ENCODE assay signal across 19 cellular contexts in genomic region chr6:47057830-47058540, GRCh38. TPM values are rescaled to one million over a fixed set of nuclear protein-coding genes. Genes with fewer than 3 reads are reported as not detected.
DNase-seq lines count a peak whose midpoint lies in the region; ATAC-seq and TF ChIP-seq lines count a peak whose summit lies in the region.
"Had no signal": no experiment of that assay in that cellular context is flagged by ENCODE, and none has a peak within 500 bp of the region (broad histone marks: within the 10 kb centered on the region; RNA-seq: fewer than 3 reads in every experiment).

No MANE protein-coding gene starts in this region.

- no peaks in the 10 kb centered on the region for H3K9me3 ChIP-seq in PC-9 (ENCODE audit: insufficient read depth, low read depth)
- H3K9me3 ChIP-seq: ascending aorta, lower lobe of right lung, ovary had no signal

- ATAC-seq in omental fat pad (ENCODE audit: low FRiP score): peak; percentile 80
- no peak for ATAC-seq in activated CD8-positive, alpha-beta T cell treated with anti-CD3 and anti-CD28 coated beads for 36 hours
- no peak for ATAC-seq in activated naive CD8-positive, alpha-beta T cell treated with anti-CD3 and anti-CD28 coated beads, Interleukin-2, amount 50 U/mL, for 24 hours
- ATAC-seq: GM12878, lower lobe of right lung had no signal

- DNase-seq in EL (peak; percentile 49), PC-9 (peak in 1 of 2 experiments; percentile 87), epithelial cell of prostate (ENCODE audit: low read depth, low spot score) (peak; percentile 77), omental fat pad (ENCODE audit: low spot score) (no peak), RKO (ENCODE audit: low spot score) (no peak), cardiac septum (ENCODE audit: low spot score) (no peak)
- DNase-seq in activated CD8-positive, alpha-beta T cell treated with anti-CD3 and anti-CD28 coated beads for 36 hours: no peak
- no peak for DNase-seq in activated naive CD8-positive, alpha-beta T cell treated with anti-CD3 and anti-CD28 coated beads, Interleukin-2, amount 50 U/mL, for 24 hours
- DNase-seq: activated naive CD4-positive, alpha-beta T cell treated with anti-CD3 and anti-CD28 coated beads for 36 hours; dermis blood vessel endothelial cell; GDM1; lower lobe of right lung; NCI-H1105; ovary; stimulated activated CD4-positive, alpha-beta T cell treated with anti-CD3 and anti-CD28 coated beads, Interleukin-2, amount 100 ng/mL, for 24 hours; stomach had no signal

- no peak overlapping the region for H3K27ac Mint-ChIP-seq in activated CD8-positive, alpha-beta T cell treated with anti-CD3 and anti-CD28 coated beads for 36 hours
- H3K27ac Mint-ChIP-seq in activated naive CD8-positive, alpha-beta T cell treated with anti-CD3 and anti-CD28 coated beads, Interleukin-2, amount 50 U/mL, for 24 hours: no peak overlapping the region
- H3K27ac Mint-ChIP-seq: activated naive CD4-positive, alpha-beta T cell treated with anti-CD3 and anti-CD28 coated beads for 36 hours had no signal

- peaks cover 3% of the 10 kb centered on the region for H3K27me3 Mint-ChIP-seq in activated CD8-positive, alpha-beta T cell treated with anti-CD3 and anti-CD28 coated beads for 36 hours
- peaks cover 1% of the 10 kb centered on the region for H3K27me3 Mint-ChIP-seq in activated naive CD8-positive, alpha-beta T cell treated with anti-CD3 and anti-CD28 coated beads, Interleukin-2, amount 50 U/mL, for 24 hours

- H3K79me2 ChIP-seq in PC-9 (ENCODE audit: low read depth): 0 out of 2 replicates have a peak, but pooled peaks cover 5% of the 10 kb centered on the region

- peak overlapping the region; percentile 9 for H3K4me3 ChIP-seq in PC-9
- H3K4me3 ChIP-seq: ascending aorta, GM12878, lower lobe of right lung, ovary, stomach had no signal

- BruUV-seq in PC-9 (replicated peaks; lab: Mats Ljungman, UMichigan): no TSS peak

- CTCF ChIA-PET in PC-9 (lab: Charles Lee): interaction anchor here (0.7 kb wide), 1 partner anchor 210 kb away, joined by 3 read pairs; no protein-coding TSS in a partner anchor
- CTCF ChIA-PET in activated CD8-positive, alpha-beta T cell treated with anti-CD3 and anti-CD28 coated beads for 36 hours (lab: Charles Lee): interaction anchor here (1.0 kb wide), 1 partner anchor 11 kb away, joined by 3 read pairs; no protein-coding TSS in a partner anchor

- POLR2A ChIA-PET in PC-9 (lab: Charles Lee; ENCODE audit: unreplicated experiment): interaction anchor here (0.5 kb wide), 2 partner anchors 36 to 752 kb away, joined by 3 to 5 read pairs; no protein-coding TSS in a partner anchor
- POLR2A ChIA-PET in activated CD8-positive, alpha-beta T cell treated with anti-CD3 and anti-CD28 coated beads for 36 hours (lab: Charles Lee): no interaction called here

- TF ChIP-seq CTCF in PC-9 (conservative IDR thresholded peaks at IDR 0.05): no peak
- TF ChIP-seq CTCF in omental fat pad (IDR thresholded peaks at IDR 0.05): no peak
- no peak for TF ChIP-seq CTCF in activated CD8-positive, alpha-beta T cell treated with anti-CD3 and anti-CD28 coated beads for 36 hours (IDR thresholded peaks at IDR 0.05)

- H3K9me2 ChIP-seq in PC-9 (ENCODE audit: insufficient read depth): no peaks in the 10 kb centered on the region

- no peaks in the 10 kb centered on the region for H3K27me3 ChIP-seq in PC-9 (ENCODE audit: insufficient read depth, low read depth)
- H3K27me3 ChIP-seq: ascending aorta, ovary, stomach had no signal

- no peaks in the 10 kb centered on the region for H3K9me3 Mint-ChIP-seq in activated CD8-positive, alpha-beta T cell treated with anti-CD3 and anti-CD28 coated beads for 36 hours
- H3K9me3 Mint-ChIP-seq in activated naive CD8-positive, alpha-beta T cell treated with anti-CD3 and anti-CD28 coated beads, Interleukin-2, amount 50 U/mL, for 24 hours: no peaks in the 10 kb centered on the region

- peaks cover 31% of the 10 kb centered on the region for H3F3A ChIP-seq in PC-9 (ENCODE audit: insufficient read depth, low read depth)

- peak overlapping the region; percentile 61 for H3K4me2 ChIP-seq in PC-9
- H3K4me2 ChIP-seq: KMS-11 had no signal

- H3K27ac ChIP-seq in PC-9 (peak overlapping the region; percentile 88), epithelial cell of prostate (peak overlapping the region; percentile 83)
- H3K27ac ChIP-seq: ascending aorta, KMS-11, lower lobe of right lung, ovary, stomach had no signal

- H3K4me1 Mint-ChIP-seq in activated CD8-positive, alpha-beta T cell treated with anti-CD3 and anti-CD28 coated beads for 36 hours (ENCODE audit: low read depth): no peaks in the 10 kb centered on the region
- H3K4me1 Mint-ChIP-seq in activated naive CD8-positive, alpha-beta T cell treated with anti-CD3 and anti-CD28 coated beads, Interleukin-2, amount 50 U/mL, for 24 hours: no peaks in the 10 kb centered on the region

- no peak overlapping the region for H3K4me3 Mint-ChIP-seq in activated CD8-positive, alpha-beta T cell treated with anti-CD3 and anti-CD28 coated beads for 36 hours
- no peak overlapping the region for H3K4me3 Mint-ChIP-seq in activated naive CD8-positive, alpha-beta T cell treated with anti-CD3 and anti-CD28 coated beads, Interleukin-2, amount 50 U/mL, for 24 hours
- H3K4me3 Mint-ChIP-seq: activated naive CD4-positive, alpha-beta T cell treated with anti-CD3 and anti-CD28 coated beads for 36 hours had no signal

- H2AFZ ChIP-seq in PC-9: peak overlapping the region; percentile 56; the same call in 1 of the 2 replicates

- H3K36me3 Mint-ChIP-seq in activated CD8-positive, alpha-beta T cell treated with anti-CD3 and anti-CD28 coated beads for 36 hours (ENCODE audit: low read depth): no peaks in the 10 kb centered on the region
- H3K36me3 Mint-ChIP-seq in activated naive CD8-positive, alpha-beta T cell treated with anti-CD3 and anti-CD28 coated beads, Interleukin-2, amount 50 U/mL, for 24 hours (ENCODE audit: low read depth): no peaks in the 10 kb centered on the region

- intact Hi-C loops in PC-9 (cut with micrococcal nuclease; ENCODE audit: unreplicated experiment) (loop anchor here (1.0 kb wide), 1 partner anchor 130 kb away; no protein-coding TSS in a partner anchor), cardiac septum (cut with DNase I) (no loop called here)
- intact Hi-C loops in activated CD8-positive, alpha-beta T cell treated with anti-CD3 and anti-CD28 coated beads for 36 hours (cut with micrococcal nuclease): no loop called here

- H4K20me1 ChIP-seq in PC-9 (ENCODE audit: insufficient read depth): no peaks in the 10 kb centered on the region

- H3K36me3 ChIP-seq in PC-9 (ENCODE audit: low read depth): no peaks in the 10 kb centered on the region
- H3K36me3 ChIP-seq: ascending aorta, lower lobe of right lung, ovary, stomach had no signal

- H3K4me1 ChIP-seq in PC-9 (replicated peaks; ENCODE audit: insufficient read depth): peaks cover 58% of the 10 kb centered on the region
- H3K4me1 ChIP-seq: ascending aorta had no signal

RNA-seq across cellular contexts. Expression of gene ADGRF1, which starts 15.9 kb away (rescaled TPM):
- total RNA-seq in PC-9 (2021) (112 and 162 TPM in 2 replicates), omental fat pad (not detected), cardiac septum (not detected)
- not detected for total RNA-seq in activated CD8-positive, alpha-beta T cell treated with anti-CD3 and anti-CD28 coated beads for 36 hours
- total RNA-seq: activated naive CD4-positive, alpha-beta T cell treated with anti-CD3 and anti-CD28 coated beads for 36 hours; ascending aorta had no signal

Comparison
In these comparisons a context has a peak if more than half of its experiments do, and no peak if none do; other contexts are left out.
1. DNase-seq: peak in EL (single experiment) and epithelial cell of prostate (single experiment); none in omental fat pad (single experiment), RKO (single experiment), activated CD8-positive, alpha-beta T cell treated with anti-CD3 and anti-CD28 coated beads for 36 hours (single experiment), activated naive CD8-positive, alpha-beta T cell treated with anti-CD3 and anti-CD28 coated beads, Interleukin-2, amount 50 U/mL, for 24 hours (single experiment) and cardiac septum (single experiment).
2. RNA of gene ADGRF1, which starts 15.9 kb away (total RNA-seq): 112 to 162 TPM in PC-9; not detected in omental fat pad, not detected in cardiac septum (single experiment) and not detected in activated CD8-positive, alpha-beta T cell treated with anti-CD3 and anti-CD28 coated beads for 36 hours; every median in the first group is over 10 times any median in the second.